In the genomic region with DNA sequence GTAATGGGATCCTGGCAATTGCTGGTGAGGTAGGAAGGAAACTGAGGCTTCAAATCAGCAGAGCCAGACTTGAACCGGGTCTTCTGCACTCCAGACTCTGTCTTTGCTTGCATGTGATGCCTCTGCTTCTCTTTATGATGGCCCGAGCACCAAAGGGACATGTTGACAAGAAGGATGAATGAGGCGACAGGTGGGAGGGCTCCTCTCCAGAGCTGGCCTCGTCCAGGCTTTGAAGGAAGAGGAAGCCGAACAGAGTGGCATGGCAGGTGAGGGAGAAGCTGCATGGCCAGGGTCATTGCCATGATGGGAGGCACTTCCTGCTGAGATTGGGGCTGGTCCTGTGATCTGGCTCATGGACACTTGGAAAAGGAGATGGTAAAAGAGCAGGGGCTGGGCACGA, we compare ENCODE assay signal across 21 cellular contexts. TPM values are rescaled to one million over a fixed set of nuclear protein-coding genes. Genes with fewer than 3 reads are reported as not detected.
DNase-seq lines count a peak whose midpoint lies in the region; ATAC-seq and TF ChIP-seq lines count a peak whose summit lies in the region.
"Had no signal": no experiment of that assay in that cellular context is flagged by ENCODE, and none has a peak within 500 bp of the region (broad histone marks: within the 10 kb centered on the region; RNA-seq: fewer than 3 reads in every experiment).

No MANE protein-coding gene starts in this region.

- no peak overlapping the region for H3K4me3 ChIP-seq in psoas muscle
- H3K4me3 ChIP-seq: BLaER1, GM23338, HAP-1, MG63, PC-9 had no signal

- intact Hi-C loops in psoas muscle (cut with DNase I) = loop anchor here (5.0 to 10.0 kb wide), 2 partner anchors 116 to 869 kb away; no protein-coding TSS in a partner anchor

- no peaks in the 10 kb centered on the region for H3K27me3 Mint-ChIP-seq in activated naive CD4-positive, alpha-beta T cell treated with anti-CD3 and anti-CD28 coated beads, Interleukin-2, amount 10 ng/mL, durations not matched to agents 7 days and 5 days
- no peaks in the 10 kb centered on the region for H3K27me3 Mint-ChIP-seq in activated T-helper 17 cell treated with anti-CD3 and anti-CD28 coated beads, Interleukin-2, amount 50 U/mL, for 72 hours
- H3K27me3 Mint-ChIP-seq: CD4-positive, alpha-beta T cell had no signal

- H3K27me3 ChIP-seq in psoas muscle (ENCODE audit: insufficient read depth in 3 of 3, low read length in 2 of 3) = no peaks in the 10 kb centered on the region
- H3K27me3 ChIP-seq: BLaER1, MG63 had no signal

- WGBS in psoas muscle, 3 donors = 31 to 46% (median 35%) methylated on average over 6 of the region's 6 CpGs

- H3K4me1 ChIP-seq in psoas muscle = no peaks in the 10 kb centered on the region
- H3K4me1 ChIP-seq: HAP-1 had no signal

- H3K9me3 Mint-ChIP-seq in activated naive CD4-positive, alpha-beta T cell treated with anti-CD3 and anti-CD28 coated beads, Interleukin-2, amount 10 ng/mL, durations not matched to agents 7 days and 5 days = no peaks in the 10 kb centered on the region
- no peaks in the 10 kb centered on the region for H3K9me3 Mint-ChIP-seq in activated T-helper 17 cell treated with anti-CD3 and anti-CD28 coated beads, Interleukin-2, amount 50 U/mL, for 72 hours
- H3K9me3 Mint-ChIP-seq: CD4-positive, alpha-beta T cell; GM23338 had no signal

- peak overlapping the region; percentile 57 for H3K27ac ChIP-seq in psoas muscle
- H3K27ac ChIP-seq: BLaER1, PC-9 had no signal

- H3K27ac Mint-ChIP-seq in activated naive CD4-positive, alpha-beta T cell treated with anti-CD3 and anti-CD28 coated beads, Interleukin-2, amount 10 ng/mL, durations not matched to agents 7 days and 5 days = peak overlapping the region; percentile 8
- H3K27ac Mint-ChIP-seq in activated T-helper 17 cell treated with anti-CD3 and anti-CD28 coated beads, Interleukin-2, amount 50 U/mL, for 72 hours = peak overlapping the region; percentile 66
- H3K27ac Mint-ChIP-seq: CD4-positive, alpha-beta T cell; GM23338 had no signal

- H3K4me1 Mint-ChIP-seq in activated naive CD4-positive, alpha-beta T cell treated with anti-CD3 and anti-CD28 coated beads, Interleukin-2, amount 10 ng/mL, durations not matched to agents 7 days and 5 days = peaks cover 14% of the 10 kb centered on the region
- H3K4me1 Mint-ChIP-seq in activated T-helper 17 cell treated with anti-CD3 and anti-CD28 coated beads, Interleukin-2, amount 50 U/mL, for 72 hours = no peaks in the 10 kb centered on the region

- peaks cover 4% of the 10 kb centered on the region for H3K36me3 Mint-ChIP-seq in activated naive CD4-positive, alpha-beta T cell treated with anti-CD3 and anti-CD28 coated beads, Interleukin-2, amount 10 ng/mL, durations not matched to agents 7 days and 5 days
- peaks cover 35% of the 10 kb centered on the region for H3K36me3 Mint-ChIP-seq in activated T-helper 17 cell treated with anti-CD3 and anti-CD28 coated beads, Interleukin-2, amount 50 U/mL, for 72 hours (ENCODE audit: low read depth)

- no peak for DNase-seq in activated naive CD4-positive, alpha-beta T cell treated with anti-CD3 and anti-CD28 coated beads, Interleukin-2, amount 10 ng/mL, durations not matched to agents 7 days and 5 days
- no peak for DNase-seq in activated naive CD4-positive, alpha-beta T cell (lab: John Stamatoyannopoulos, UW)
- peak; percentile 29 for DNase-seq in G401 (ENCODE audit: low spot score)
- no peak for DNase-seq in psoas muscle
- no peak for DNase-seq in NCI-H446 treated with DMSO at 0.1 percent for 48 hours (lab: John Stamatoyannopoulos, UW)
- DNase-seq in RPMI8226 = no peak
- no peak for DNase-seq in midbrain (lab: John Stamatoyannopoulos, UW)
- DNase-seq: CD4-positive, alpha-beta T cell; MG63; NCI-H1105 treated with DMSO at 0.1 percent for 48 hours; NCI-H146; NCI-H1930; NCI-H2107; NCI-H524 treated with DMSO at 0.1 percent for 48 hours; NCI-H774; PC-9; Right ventricle myocardium superior had no signal

- TF ChIP-seq CTCF in psoas muscle (IDR thresholded peaks at IDR 0.05) = no peak

- no peaks in the 10 kb centered on the region for H3K9me3 ChIP-seq in psoas muscle
- H3K9me3 ChIP-seq: BLaER1, HAP-1, MG63 had no signal

- H3K36me3 ChIP-seq in psoas muscle (ENCODE audit: insufficient read depth in 1 of 2, low read depth in 1 of 2) = peaks cover 4 to 37% of the 10 kb centered on the region in 2 donors

- CTCF ChIA-PET in activated naive CD4-positive, alpha-beta T cell treated with anti-CD3 and anti-CD28 coated beads, Interleukin-2, amount 10 ng/mL, durations not matched to agents 7 days and 5 days (lab: Charles Lee) = interaction anchor here (1.1 to 1.7 kb wide), 3 partner anchors 615 to 708 kb away, joined by 4 to 6 read pairs (median 5); no protein-coding TSS in a partner anchor

- ATAC-seq in activated T-helper 17 cell treated with anti-CD3 and anti-CD28 coated beads, Interleukin-2, amount 50 U/mL, for 72 hours (replicated peaks) = no peak
- ATAC-seq in psoas muscle = peak; percentile 47 to 83 (median 67)
- ATAC-seq: GM23338 had no signal

- no peak overlapping the region for H3K4me3 Mint-ChIP-seq in activated naive CD4-positive, alpha-beta T cell treated with anti-CD3 and anti-CD28 coated beads, Interleukin-2, amount 10 ng/mL, durations not matched to agents 7 days and 5 days
- H3K4me3 Mint-ChIP-seq in activated T-helper 17 cell treated with anti-CD3 and anti-CD28 coated beads, Interleukin-2, amount 50 U/mL, for 72 hours = no peak overlapping the region
- H3K4me3 Mint-ChIP-seq: CD4-positive, alpha-beta T cell; GM23338 had no signal

- in situ Hi-C loops in G401 (cut with HindIII; ENCODE audit: low sequenced_read_pairs) = no loop called here

RNA-seq across cellular contexts. Expression of gene AKAP1, which starts 40.8 kb away (rescaled TPM):
- total RNA-seq in G401 (2014; rRNA removed; shearing (Covaris generic)) = 5.4 and 5.7 TPM in 2 replicates
- 10 to 100 TPM; 18.7 to 45.3 TPM for total RNA-seq in activated T-helper 17 cell treated with anti-CD3 and anti-CD28 coated beads, Interleukin-2, amount 50 U/mL, for 72 hours
- total RNA-seq in psoas muscle = 100 to 1,000 TPM in 2 of 4 donors, 10 to 100 TPM in 2; 86.0 to 231 (median 105) TPM
- 100 to 1,000 TPM in 1 of 3 donors, 10 to 100 TPM in 2; 42.3 to 127 (median 61.6) TPM for polyA plus RNA-seq in psoas muscle
